ENCODE assay signal across 24 cellular contexts in genomic region chr2:214504599-214505376, GRCh38.
DNase-seq lines count a peak whose midpoint lies in the region; ATAC-seq and TF ChIP-seq lines count a peak whose summit lies in the region.
"Had no signal": no experiment of that assay in that cellular context is flagged by ENCODE, and none has a peak within 500 bp of the region (broad histone marks: within the 10 kb centered on the region; RNA-seq: fewer than 3 reads in every experiment).

No MANE protein-coding gene starts in this region.

- H2BK12ac ChIP-seq in neuronal stem cell (ENCODE audit: low read length): no peak overlapping the region

- H2AK9ac ChIP-seq in IMR-90 (replicated peaks; ENCODE audit: low read depth, low read length, poor library complexity): no peak overlapping the region

- peak overlapping the region; percentile 27 for H2BK20ac ChIP-seq in IMR-90 (ENCODE audit: low read depth, low read length)

- BruUV-seq in IMR-90 (replicated peaks; lab: Mats Ljungman, UMichigan): no TSS peak

- H3K4me3 ChIP-seq in breast epithelium: no peak overlapping the region
- H3K4me3 ChIP-seq in IMR-90 (ENCODE audit: insufficient read depth, low read depth, low read length): no peak overlapping the region
- no peak overlapping the region for H3K4me3 ChIP-seq in fibroblast of villous mesenchyme (ENCODE audit: low read depth, low read length)
- no peak overlapping the region for H3K4me3 ChIP-seq in neuronal stem cell (ENCODE audit: low read length in 2 of 2)
- H3K4me3 ChIP-seq: GM12878, PC-9, SJCRH30 had no signal

- TF ChIP-seq CTCF in breast epithelium (IDR thresholded peaks at IDR 0.05) (no peak), IMR-90 (conservative IDR thresholded peaks at IDR 0.05; ENCODE audit: low read depth, low read length) (no peak), fibroblast of villous mesenchyme (IDR thresholded peaks at IDR 0.05; ENCODE audit: insufficient read depth, low read depth, low read length) (no peak)

- H4K20me1 ChIP-seq in IMR-90 (ENCODE audit: insufficient read depth, low read length): no peaks in the 10 kb centered on the region

- DNase-seq in T47D (ENCODE audit: low read depth in 1 of 2, low spot score in 1 of 2) (peak; percentile 1 to 36), breast epithelium (ENCODE audit: low spot score in 2 of 2) (no peak), IMR-90 (no peak), fibroblast of villous mesenchyme (ENCODE audit: low read depth) (peak; percentile 5), neuronal stem cell (ENCODE audit: low spot score) (no peak), GM03348 (ENCODE audit: low spot score) (no peak), KBM-7 (no peak), NCI-H1105 (lab: John Stamatoyannopoulos, UW) (no peak)
- DNase-seq: 8988T; BE2C; CD4-positive, CD25-positive, alpha-beta regulatory T cell; COR-L47; DMS153; GDM1; NCI-H1417 treated with DMSO at 0.1 percent for 48 hours; NCI-H187 treated with DMSO at 0.1 percent for 48 hours; NCI-H2227 treated with DMSO at 0.1 percent for 48 hours; NCI-H510A treated with DMSO at 0.1 percent for 48 hours; PC-9; SJCRH30 had no signal

- H4K5ac ChIP-seq in IMR-90 (ENCODE audit: low read depth, low read length): peak overlapping the region; percentile 3; the same call in 1 of the 2 replicates

- TF ChIP-seq RAD21 in IMR-90 (IDR thresholded peaks at IDR 0.05; ENCODE audit: low read length): no peak

- H3K4me2 ChIP-seq in IMR-90 (ENCODE audit: low read depth, low read length) (no peak overlapping the region), neuronal stem cell (ENCODE audit: insufficient read depth, low read length, poor library complexity, severe bottlenecking) (no peak overlapping the region)
- H3K4me2 ChIP-seq: KMS-11, PC-9 had no signal

- H3K27me3 ChIP-seq in breast epithelium (no peaks in the 10 kb centered on the region), IMR-90 (ENCODE audit: control insufficient read depth, insufficient read depth, low read length) (no peaks in the 10 kb centered on the region), neuronal stem cell (ENCODE audit: control insufficient read depth in 3 of 3, insufficient read depth in 3 of 3, low read depth in 1 of 3, low read length in 3 of 3) (no peaks in the 10 kb centered on the region)
- H3K27me3 ChIP-seq: BE2C, SJCRH30 had no signal

- intact Hi-C loops in breast epithelium (cut with DNase I; ENCODE audit: low total_unique reads): no loop called here
- intact Hi-C loops in IMR-90 (cut with micrococcal nuclease): no loop called here

- ATAC-seq in IMR-90 (ENCODE audit: low read depth): peak; percentile 66
- ATAC-seq: HepG2 had no signal

- no CpG with 5 or more reads among the region's 8 CpGs for WGBS in IMR-90 (ENCODE audit: extremely low coverage in 2 of 2, insufficient read length in 1 of 2), 2 experiments
- WGBS in neuronal stem cell (ENCODE audit: extremely low coverage in 2 of 2, insufficient read length in 2 of 2, insufficient replicate concordance in 1 of 2), 2 donors: no CpG with 5 or more reads among the region's 8 CpGs

- H3K9me3 ChIP-seq in breast epithelium (no peaks in the 10 kb centered on the region), IMR-90 (ENCODE audit: control insufficient read depth, insufficient read depth, low read length) (no peaks in the 10 kb centered on the region), neuronal stem cell (replicated peaks in 1 of 2; ENCODE audit: control insufficient read depth in 2 of 2, insufficient read depth in 1 of 2, low read depth in 1 of 2, low read length in 2 of 2) (peaks cover 0 to 1% of the 10 kb centered on the region in 2 donors)
- H3K9me3 ChIP-seq: BE2C, SJCRH30 had no signal

- H2AFZ ChIP-seq in IMR-90 (replicated peaks; ENCODE audit: low read length, poor library complexity) (no peak overlapping the region), neuronal stem cell (ENCODE audit: low read length) (peak overlapping the region; percentile 42)
- H2AFZ ChIP-seq: PC-9 had no signal

- H3K23ac ChIP-seq in IMR-90 (ENCODE audit: low read depth, low read length) (no peak overlapping the region), neuronal stem cell (ENCODE audit: low read depth, low read length, poor library complexity) (no peak overlapping the region)

- POLR2A ChIA-PET in IMR-90 (lab: Charles Lee; ENCODE audit: unreplicated experiment): no interaction called here

- no peaks in the 10 kb centered on the region for H3K36me3 ChIP-seq in breast epithelium
- no peaks in the 10 kb centered on the region for H3K36me3 ChIP-seq in IMR-90 (ENCODE audit: control insufficient read depth, insufficient read depth, low read length)
- no peaks in the 10 kb centered on the region for H3K36me3 ChIP-seq in neuronal stem cell (replicated peaks in 1 of 2; ENCODE audit: control insufficient read depth in 2 of 2, insufficient read depth in 2 of 2, low read length in 2 of 2)
- H3K36me3 ChIP-seq: BE2C, SJCRH30 had no signal

- H3K4me1 ChIP-seq in breast epithelium: no peaks in the 10 kb centered on the region
- peaks cover 5% of the 10 kb centered on the region for H3K4me1 ChIP-seq in IMR-90 (ENCODE audit: control insufficient read depth, insufficient read depth, low read length)
- no peaks in the 10 kb centered on the region for H3K4me1 ChIP-seq in neuronal stem cell (ENCODE audit: control insufficient read depth in 2 of 2, insufficient read depth in 1 of 2, low read depth in 1 of 2, low read length in 2 of 2)
- H3K4me1 ChIP-seq: SJCRH30 had no signal

- H3K14ac ChIP-seq in IMR-90 (replicated peaks; ENCODE audit: low read depth, low read length): no peak overlapping the region
- no peak overlapping the region for H3K14ac ChIP-seq in neuronal stem cell (ENCODE audit: low read length)

- H2BK15ac ChIP-seq in IMR-90 (ENCODE audit: low read depth, low read length) (no peak overlapping the region), neuronal stem cell (ENCODE audit: low read length) (no peak overlapping the region)

- H4K8ac ChIP-seq in IMR-90 (ENCODE audit: low read depth in 2 of 2, low read length in 2 of 2) (peak overlapping the region in 1 of 2 experiments; percentile 26; a peak in 2 of 4 replicates), neuronal stem cell (ENCODE audit: low read depth, low read length) (no peak overlapping the region)

- no peak overlapping the region for H3K9ac ChIP-seq in IMR-90 (ENCODE audit: low read depth, low read length)
- no peak overlapping the region for H3K9ac ChIP-seq in neuronal stem cell (ENCODE audit: low read depth, low read length, poor library complexity)
- H3K9ac ChIP-seq: KMS-11 had no signal

- H3K18ac ChIP-seq in IMR-90 (ENCODE audit: low read depth, low read length) (peak overlapping the region; percentile 74; the same call in 1 of the 2 replicates), neuronal stem cell (ENCODE audit: low read length) (no peak overlapping the region)

- CTCF ChIA-PET in IMR-90 (lab: Yijun Ruan, JAX): interaction anchor here (0.6 to 1.3 kb wide), 2 partner anchors 24 to 26 kb away, joined by 3 to 4 read pairs; no protein-coding TSS in a partner anchor

- H3K27ac ChIP-seq in breast epithelium: no peak overlapping the region
- peak overlapping the region; percentile 25; the same call in 1 of the 2 replicates for H3K27ac ChIP-seq in IMR-90 (ENCODE audit: insufficient read depth, low read length)
- H3K27ac ChIP-seq in neuronal stem cell (replicated peaks; ENCODE audit: low read length): no peak overlapping the region
- H3K27ac ChIP-seq: KMS-11, PC-9, RWPE1, SJCRH30 had no signal

- H2BK5ac ChIP-seq in IMR-90 (ENCODE audit: low read depth, low read length, poor library complexity, severe bottlenecking) (peak overlapping the region; percentile 51), neuronal stem cell (ENCODE audit: low read length) (no peak overlapping the region)

- no peak overlapping the region for H3K56ac ChIP-seq in IMR-90 (ENCODE audit: extremely low read depth, insufficient read depth, low read length)

- in situ Hi-C loops in T47D (cut with HindIII; ENCODE audit: low pct_unique_long_range_greater_than_20kb, low sequenced_read_pairs): no loop called here
- in situ Hi-C loops in IMR-90 (cut with MboI; ENCODE audit: low sequenced_read_pairs): no loop called here
- in situ Hi-C loops in KBM-7 (cut with MboI; ENCODE audit: low pct_unique_long_range_greater_than_20kb, low sequenced_read_pairs): no loop called here

- dilution Hi-C loops in IMR-90 (cut with HindIII; ENCODE audit: low sequenced_read_pairs, unreplicated experiment): no loop called here

- H3K79me1 ChIP-seq in IMR-90 (ENCODE audit: low read depth in 1 of 2, low read length in 2 of 2) (no peaks in the 10 kb centered on the region), neuronal stem cell (ENCODE audit: low read depth, low read length) (no peaks in the 10 kb centered on the region)

- H2AK5ac ChIP-seq in IMR-90 (ENCODE audit: low read depth, low read length) (no peak overlapping the region), neuronal stem cell (ENCODE audit: low read depth, low read length) (no peak overlapping the region)

- no peaks in the 10 kb centered on the region for H3K9me1 ChIP-seq in IMR-90 (ENCODE audit: insufficient read depth, low read length)

- H2BK120ac ChIP-seq in IMR-90 (ENCODE audit: low read depth, low read length): peak overlapping the region; percentile 51; the same call in 1 of the 2 replicates
- H2BK120ac ChIP-seq in neuronal stem cell (ENCODE audit: low read depth, low read length): no peak overlapping the region

- H4K91ac ChIP-seq in IMR-90 (ENCODE audit: insufficient read depth, low read depth, low read length) (no peak overlapping the region), neuronal stem cell (ENCODE audit: low read depth, low read length, poor library complexity) (no peak overlapping the region)

- H3K4ac ChIP-seq in IMR-90 (ENCODE audit: low read depth, low read length) (no peak overlapping the region), neuronal stem cell (ENCODE audit: low read length) (no peak overlapping the region)

- TF ChIP-seq POLR2A in breast epithelium (IDR thresholded peaks at IDR 0.05) (no peak), IMR-90 (IDR thresholded peaks at IDR 0.05; ENCODE audit: low read depth, low read length) (no peak)

TF ChIP-seq in IMR-90, 13 proteins besides CTCF, POLR2A, EP300 and RAD21 (continues in another document):
- TF ChIP-seq BHLHE40 (IDR thresholded peaks at IDR 0.05; ENCODE audit: low read depth, low read length): no peak
- no peak for TF ChIP-seq MXI1 (IDR thresholded peaks at IDR 0.05; ENCODE audit: borderline replicate concordance, low read depth, low read length)
- TF ChIP-seq RCOR1 (IDR thresholded peaks at IDR 0.05; ENCODE audit: insufficient replicate concordance, low read length): no peak
- TF ChIP-seq SMC3 (IDR thresholded peaks at IDR 0.05; ENCODE audit: low read depth, low read length): no peak
- TF ChIP-seq RFX5 (IDR thresholded peaks at IDR 0.05; ENCODE audit: low read depth, low read length): no peak
- no peak for TF ChIP-seq CHD1 (IDR thresholded peaks at IDR 0.05; ENCODE audit: low read depth, low read length)
- no peak for TF ChIP-seq USF2 (IDR thresholded peaks at IDR 0.05; ENCODE audit: low read depth, low read length)

Comparison
In these comparisons a context has a peak if more than half of its experiments do, and no peak if none do; other contexts are left out.
1. DNase-seq: peak in T47D (2 of 2) and fibroblast of villous mesenchyme (single experiment); none in breast epithelium (0 of 2), IMR-90 (single experiment), neuronal stem cell (single experiment), GM03348 (single experiment), KBM-7 (single experiment) and NCI-H1105 (single experiment).